In the genomic region with DNA sequence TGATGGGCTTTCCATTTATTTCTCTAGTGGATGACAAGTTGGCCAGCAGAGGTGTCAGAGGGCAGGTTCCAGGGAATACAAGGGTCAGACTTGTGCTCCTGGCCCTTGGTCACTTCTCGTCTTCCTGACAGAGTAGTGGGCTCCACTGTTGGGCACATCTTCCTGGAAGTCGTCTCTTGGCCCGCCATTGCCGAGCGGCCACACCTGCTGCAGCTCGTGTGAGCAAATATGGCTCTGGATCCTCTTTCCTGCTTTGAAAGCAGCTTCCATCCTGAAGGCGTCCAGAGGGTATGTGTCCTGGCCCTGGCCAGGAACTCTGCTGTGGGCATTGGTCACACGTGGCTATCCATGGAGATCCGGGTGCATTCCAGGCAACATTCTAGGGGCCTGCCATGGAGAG, we compare ENCODE assay signal across 29 cellular contexts.
DNase-seq lines count a peak whose midpoint lies in the region; ATAC-seq and TF ChIP-seq lines count a peak whose summit lies in the region.
"Had no signal": no experiment of that assay in that cellular context is flagged by ENCODE, and none has a peak within 500 bp of the region (broad histone marks: within the 10 kb centered on the region; RNA-seq: fewer than 3 reads in every experiment).

No MANE protein-coding gene starts in this region.

- no peaks in the 10 kb centered on the region for H3K27me3 ChIP-seq in subcutaneous abdominal adipose tissue (ENCODE audit: control insufficient read depth in 5 of 5, insufficient read depth in 4 of 5, low read length in 5 of 5)
- H3K27me3 ChIP-seq: brain microvascular endothelial cell, pancreas, tibial artery had no signal

- H3K36me3 ChIP-seq in subcutaneous abdominal adipose tissue (ENCODE audit: control insufficient read depth in 5 of 5, insufficient read depth in 5 of 5, low read length in 5 of 5): peaks cover 0 to 100% (median 98%) of the 10 kb centered on the region in 5 donors

- peak overlapping the region; percentile 31 to 67 (median 58) for H3K4me3 ChIP-seq in subcutaneous abdominal adipose tissue (ENCODE audit: low read depth in 1 of 5, low read length in 5 of 5)
- H3K4me3 ChIP-seq: pancreas, tibial artery had no signal

- intact Hi-C loops in CD14-positive monocyte (cut with micrococcal nuclease): no loop called here

- H3K4me3 Mint-ChIP-seq in CD14-positive monocyte: no peak overlapping the region
- no peak overlapping the region for H3K4me3 Mint-ChIP-seq in IgD-negative memory B cell
- H3K4me3 Mint-ChIP-seq: activated naive CD4-positive, alpha-beta T cell treated with anti-CD3 and anti-CD28 coated beads, Interleukin-2, amount 50 U/mL, for 24 hours; activated T-helper 1 cell treated with anti-CD3 and anti-CD28 coated beads, Interleukin-12 subunit alpha, Interleukin-12 subunit beta, Interleukin-2, Interleukin-4 antibody, amounts not matched to agents 30 ng/mL and 10 ng/mL and 1 ng/mL, durations not matched to agents 14 hours and 24 hours and 36 hours; nephron progenitor cell; stimulated activated naive CD8-positive, alpha-beta T cell treated with anti-CD3 and anti-CD28 coated beads, Interleukin-15, amount 100 ng/mL, for 72 hours had no signal

- no peak for TF ChIP-seq CTCF in CD14-positive monocyte (IDR thresholded peaks at IDR 0.05)

- no peaks in the 10 kb centered on the region for H3K4me1 ChIP-seq in subcutaneous abdominal adipose tissue (ENCODE audit: control insufficient read depth in 5 of 5, insufficient read depth in 5 of 5, low read length in 5 of 5)
- H3K4me1 ChIP-seq: pancreas, tibial artery had no signal

- H3K36me3 Mint-ChIP-seq in CD14-positive monocyte (peaks cover 2 to 18% of the 10 kb centered on the region in 2 donors), IgD-negative memory B cell (peaks cover 36% of the 10 kb centered on the region)

- H3K27me3 Mint-ChIP-seq in CD14-positive monocyte (ENCODE audit: low read depth in 3 of 3) (peaks cover 0 to 2% (median 0%) of the 10 kb centered on the region in 3 donors), IgD-negative memory B cell (no peaks in the 10 kb centered on the region)
- H3K27me3 Mint-ChIP-seq: activated naive CD4-positive, alpha-beta T cell treated with anti-CD3 and anti-CD28 coated beads, Interleukin-2, amount 50 U/mL, for 24 hours; stimulated activated naive CD8-positive, alpha-beta T cell treated with anti-CD3 and anti-CD28 coated beads, Interleukin-15, amount 100 ng/mL, for 72 hours had no signal

- no peak for ATAC-seq in HG02759 (IDR thresholded peaks at IDR 0.05; ENCODE audit: unreplicated experiment)
- ATAC-seq: left colon; pancreas; right cardiac atrium; stimulated activated naive CD8-positive, alpha-beta T cell treated with anti-CD3 and anti-CD28 coated beads, Interleukin-15, amount 100 ng/mL, for 72 hours had no signal

- peaks cover 99 to 100% (median 100%) of the 10 kb centered on the region in 5 donors for H3K9me3 ChIP-seq in subcutaneous abdominal adipose tissue (ENCODE audit: control insufficient read depth in 5 of 5, low read length in 5 of 5)

- DNase-seq in CD14-positive monocyte (ENCODE audit: low spot score): peak; percentile 18
- DNase-seq in mesenteric fat pad (ENCODE audit: low spot score): peak; percentile 76
- DNase-seq in T-helper 9 cell: no peak
- DNase-seq in T-helper 1 cell: no peak
- DNase-seq: amygdala; brain microvascular endothelial cell; Calu3; DND-41; GF-D8; hippocampal formation; Kasumi-1; left colon; NCI-H1436 treated with DMSO at 0.1 percent for 48 hours; NCI-H748 treated with DMSO at 0.1 percent for 48 hours; nephron progenitor cell; right cardiac atrium; SHP77 treated with DMSO at 0.1 percent for 48 hours; stimulated activated CD4-positive, alpha-beta T cell treated with anti-CD3 and anti-CD28 coated beads, Interleukin-12 subunit alpha, Interleukin-12 subunit beta, amount 100 ng/mL, for 4 hours; stimulated activated CD4-positive, alpha-beta T cell treated with anti-CD3 and anti-CD28 coated beads, Interleukin-2, amount 100 ng/mL, for 48 hours; stimulated activated naive CD8-positive, alpha-beta T cell treated with anti-CD3 and anti-CD28 coated beads, Interleukin-15, amount 100 ng/mL, for 72 hours; SW 1271 had no signal

- H3K9ac ChIP-seq in subcutaneous abdominal adipose tissue (ENCODE audit: low read length in 5 of 5): no peak overlapping the region

- H3K9me3 Mint-ChIP-seq in CD14-positive monocyte (peaks cover 82 to 100% (median 99%) of the 10 kb centered on the region in 7 donors), IgD-negative memory B cell (peaks cover 31 to 60% (median 55%) of the 10 kb centered on the region in 3 donors)

- H3K27ac ChIP-seq in subcutaneous abdominal adipose tissue (ENCODE audit: low read depth, low read length): no peak overlapping the region
- H3K27ac ChIP-seq: brain microvascular endothelial cell, C4-2B, pancreas, tibial artery had no signal

- no peak overlapping the region for H3K27ac Mint-ChIP-seq in CD14-positive monocyte
- peak overlapping the region in 2 of 3 donors; percentile 4 to 19 for H3K27ac Mint-ChIP-seq in IgD-negative memory B cell
- H3K27ac Mint-ChIP-seq: activated naive CD4-positive, alpha-beta T cell treated with anti-CD3 and anti-CD28 coated beads, Interleukin-2, amount 50 U/mL, for 24 hours; activated T-helper 1 cell treated with anti-CD3 and anti-CD28 coated beads, Interleukin-12 subunit alpha, Interleukin-12 subunit beta, Interleukin-2, Interleukin-4 antibody, amounts not matched to agents 30 ng/mL and 10 ng/mL and 1 ng/mL, durations not matched to agents 14 hours and 24 hours and 36 hours; nephron progenitor cell; stimulated activated naive CD8-positive, alpha-beta T cell treated with anti-CD3 and anti-CD28 coated beads, Interleukin-15, amount 100 ng/mL, for 72 hours had no signal

- H3K4me1 Mint-ChIP-seq in CD14-positive monocyte (no peaks in the 10 kb centered on the region), IgD-negative memory B cell (peaks cover 0 to 10% (median 2%) of the 10 kb centered on the region in 3 donors)
- H3K4me1 Mint-ChIP-seq: activated naive CD4-positive, alpha-beta T cell treated with anti-CD3 and anti-CD28 coated beads, Interleukin-2, amount 50 U/mL, for 24 hours; nephron progenitor cell; stimulated activated naive CD8-positive, alpha-beta T cell treated with anti-CD3 and anti-CD28 coated beads, Interleukin-15, amount 100 ng/mL, for 72 hours had no signal

Comparison
In these comparisons a context has a peak if more than half of its experiments do, and no peak if none do; other contexts are left out.
1. DNase-seq: peak in CD14-positive monocyte (single experiment) and mesenteric fat pad (single experiment); none in T-helper 9 cell (single experiment) and T-helper 1 cell (0 of 5).
2. H3K27ac Mint-ChIP-seq: peak in IgD-negative memory B cell (2 of 3); none in CD14-positive monocyte (0 of 7).